ENCODE assay signal across 8 cellular contexts in the genomic region with DNA sequence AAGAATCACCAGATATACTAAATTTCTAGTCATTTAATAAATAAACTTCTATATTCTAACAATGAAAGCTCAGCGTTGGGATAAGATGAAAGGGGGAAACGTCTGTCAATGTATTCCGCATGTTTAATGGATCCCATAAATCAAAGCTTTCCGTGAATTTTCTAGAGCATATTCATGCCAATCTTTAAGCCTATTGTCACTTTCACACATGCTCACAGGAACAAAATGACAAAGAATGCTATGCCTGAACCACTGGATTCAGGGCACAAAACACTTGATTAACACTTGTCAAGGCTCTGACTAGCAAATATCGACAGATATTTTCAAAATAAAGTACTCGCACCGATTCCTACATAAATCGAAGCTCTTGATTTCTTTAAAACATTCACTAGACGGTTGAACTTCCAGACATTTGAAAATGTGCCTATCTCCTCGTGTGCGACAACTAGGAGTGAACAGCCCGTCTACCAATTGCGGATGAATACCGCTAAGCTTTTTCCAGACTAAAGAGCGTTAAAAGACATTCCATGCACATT. TPM values are rescaled to one million over a fixed set of nuclear protein-coding genes. Genes with fewer than 3 reads are reported as not detected.
DNase-seq lines count a peak whose midpoint lies in the region; ATAC-seq lines count a peak whose summit lies in the region.

No MANE protein-coding gene starts in this region.

- peak overlapping the region; percentile 89 for H3K27ac ChIP-seq in CD4-positive, CD25-positive, alpha-beta regulatory T cell (ENCODE audit: insufficient read depth, low read length, poor library complexity, severe bottlenecking)
- H3K27ac ChIP-seq in HUES64 (ENCODE audit: low read depth, low read length) (peak overlapping the region; percentile 98), thymus (ENCODE audit: low read depth) (no peak overlapping the region)

- H3K27ac Mint-ChIP-seq in CD4-positive, CD25-positive, alpha-beta regulatory T cell, result peak overlapping the region; percentile 89 to 92 (median 90)
- peak overlapping the region; percentile 95 for H3K27ac Mint-ChIP-seq in activated T-helper 2 cell treated with anti-CD3 and anti-CD28 coated beads, Interferon-gamma antibody, Interleukin-2, Interleukin-4, amounts not matched to agents 10 μg/mL and 5 μg/mL and 100 μg/mL, durations not matched to agents 14 hours and 24 hours and 36 hours

- H3K4me3 Mint-ChIP-seq in CD4-positive, CD25-positive, alpha-beta regulatory T cell, result peak overlapping the region; percentile 93 to 97 (median 96)
- peak overlapping the region; percentile 98 for H3K4me3 Mint-ChIP-seq in activated T-helper 2 cell treated with anti-CD3 and anti-CD28 coated beads, Interferon-gamma antibody, Interleukin-2, Interleukin-4, amounts not matched to agents 10 μg/mL and 5 μg/mL and 100 μg/mL, durations not matched to agents 14 hours and 24 hours and 36 hours (ENCODE audit: low read depth)

- peaks cover 43 to 80% (median 63%) of the 10 kb centered on the region in 4 donors for H3K4me1 Mint-ChIP-seq in CD4-positive, CD25-positive, alpha-beta regulatory T cell
- H3K4me1 Mint-ChIP-seq in activated T-helper 2 cell treated with anti-CD3 and anti-CD28 coated beads, Interferon-gamma antibody, Interleukin-2, Interleukin-4, amounts not matched to agents 10 μg/mL and 5 μg/mL and 100 μg/mL, durations not matched to agents 14 hours and 24 hours and 36 hours (ENCODE audit: low read depth), result peaks cover 68% of the 10 kb centered on the region

- H3K36me3 ChIP-seq in CD4-positive, CD25-positive, alpha-beta regulatory T cell (ENCODE audit: control insufficient read depth, insufficient read depth, low read length), result no peaks in the 10 kb centered on the region
- H3K36me3 ChIP-seq in HUES64 (ENCODE audit: insufficient read depth, low read length) (no peaks in the 10 kb centered on the region), thymus (ENCODE audit: control insufficient read depth, insufficient read depth) (no peaks in the 10 kb centered on the region)

- WGBS in HUES64, result under 1% methylated on average over 15 of the region's 15 CpGs
- 5% methylated on average over 15 of the region's 15 CpGs for WGBS in thymus

- H3K9me3 Mint-ChIP-seq in CD4-positive, CD25-positive, alpha-beta regulatory T cell, result no peaks in the 10 kb centered on the region
- no peaks in the 10 kb centered on the region for H3K9me3 Mint-ChIP-seq in activated T-helper 2 cell treated with anti-CD3 and anti-CD28 coated beads, Interferon-gamma antibody, Interleukin-2, Interleukin-4, amounts not matched to agents 10 μg/mL and 5 μg/mL and 100 μg/mL, durations not matched to agents 14 hours and 24 hours and 36 hours

- no peaks in the 10 kb centered on the region for H3K27me3 ChIP-seq in CD4-positive, CD25-positive, alpha-beta regulatory T cell (ENCODE audit: control insufficient read depth, insufficient read depth, low read length)
- H3K27me3 ChIP-seq in HUES64 (ENCODE audit: insufficient read depth, low read length) (no peaks in the 10 kb centered on the region), thymus (ENCODE audit: control insufficient read depth, insufficient read depth) (no peaks in the 10 kb centered on the region)

- H3K27me3 Mint-ChIP-seq in CD4-positive, CD25-positive, alpha-beta regulatory T cell, result peaks cover 4% of the 10 kb centered on the region
- no peaks in the 10 kb centered on the region for H3K27me3 Mint-ChIP-seq in activated T-helper 2 cell treated with anti-CD3 and anti-CD28 coated beads, Interferon-gamma antibody, Interleukin-2, Interleukin-4, amounts not matched to agents 10 μg/mL and 5 μg/mL and 100 μg/mL, durations not matched to agents 14 hours and 24 hours and 36 hours (ENCODE audit: low read depth)

- intact Hi-C loops in activated T-helper 2 cell treated with anti-CD3 and anti-CD28 coated beads, Interferon-gamma antibody, Interleukin-2, Interleukin-4, amounts not matched to agents 10 μg/mL and 5 μg/mL and 100 μg/mL, durations not matched to agents 14 hours and 24 hours and 36 hours (cut with micrococcal nuclease), result loop anchor here (1.0 to 5.0 kb wide), 5 partner anchors 18 to 257 kb away; no protein-coding TSS in a partner anchor

- ATAC-seq in CD4-positive, CD25-positive, alpha-beta regulatory T cell (ENCODE audit: low read depth in 2 of 2), result no peak
- ATAC-seq in GM19395 (IDR thresholded peaks at IDR 0.05; ENCODE audit: unreplicated experiment) (no peak), GM21390 (IDR thresholded peaks at IDR 0.05; ENCODE audit: unreplicated experiment) (no peak), HG02610 (IDR thresholded peaks at IDR 0.05; ENCODE audit: unreplicated experiment) (no peak)

- H3K9me3 ChIP-seq in CD4-positive, CD25-positive, alpha-beta regulatory T cell (ENCODE audit: control insufficient read depth in 2 of 2, low read length in 2 of 2), result no peaks in the 10 kb centered on the region
- no peaks in the 10 kb centered on the region for H3K9me3 ChIP-seq in HUES64 (ENCODE audit: insufficient read depth, low read depth, low read length)
- no peaks in the 10 kb centered on the region for H3K9me3 ChIP-seq in thymus (ENCODE audit: control insufficient read depth)

- H3K36me3 Mint-ChIP-seq in CD4-positive, CD25-positive, alpha-beta regulatory T cell, result no peaks in the 10 kb centered on the region
- H3K36me3 Mint-ChIP-seq in activated T-helper 2 cell treated with anti-CD3 and anti-CD28 coated beads, Interferon-gamma antibody, Interleukin-2, Interleukin-4, amounts not matched to agents 10 μg/mL and 5 μg/mL and 100 μg/mL, durations not matched to agents 14 hours and 24 hours and 36 hours (ENCODE audit: low read depth), result peaks cover 9% of the 10 kb centered on the region

- peaks cover 50% of the 10 kb centered on the region for H3K4me1 ChIP-seq in CD4-positive, CD25-positive, alpha-beta regulatory T cell (ENCODE audit: control insufficient read depth, insufficient read depth, low read length, poor library complexity, severe bottlenecking)
- H3K4me1 ChIP-seq in HUES64 (ENCODE audit: insufficient read depth, low read length), result peaks cover 54% of the 10 kb centered on the region
- peaks cover 12% of the 10 kb centered on the region for H3K4me1 ChIP-seq in thymus (ENCODE audit: control insufficient read depth, insufficient read depth, low read length)

- H3K4me3 ChIP-seq in CD4-positive, CD25-positive, alpha-beta regulatory T cell (ENCODE audit: low read depth, low read length), result peak overlapping the region; percentile 99
- H3K4me3 ChIP-seq in HUES64 (ENCODE audit: low read length), result peak overlapping the region; percentile 97
- peak overlapping the region; percentile 91 for H3K4me3 ChIP-seq in thymus (ENCODE audit: low read length)

- peak in 1 of 3 donors; percentile 15 for DNase-seq in CD4-positive, CD25-positive, alpha-beta regulatory T cell
- no peak for DNase-seq in activated T-helper 2 cell treated with anti-CD3 and anti-CD28 coated beads, Interferon-gamma antibody, Interleukin-2, Interleukin-4, amounts not matched to agents 10 μg/mL and 5 μg/mL and 100 μg/mL, durations not matched to agents 14 hours and 24 hours and 36 hours (ENCODE audit: low spot score)
- peak; percentile 31 for DNase-seq in left kidney (ENCODE audit: low read depth, low spot score)

- H3K9ac ChIP-seq in HUES64 (ENCODE audit: low read depth, low read length), result peak overlapping the region; percentile 95

RNA-seq across cellular contexts. Expression of gene TLK1, which starts 1.8 kb away (rescaled TPM):
- total RNA-seq in CD4-positive, CD25-positive, alpha-beta regulatory T cell, result 179 TPM
- 10 to 100 TPM; 33.9 to 69.2 (median 45.0) TPM for polyA plus RNA-seq in CD4-positive, CD25-positive, alpha-beta regulatory T cell
- 42.4 TPM for polyA plus RNA-seq in HUES64 (2013, experiment 1 of 2)
- 40.8 TPM for polyA plus RNA-seq in HUES64 (2013, experiment 2 of 2)
- 81.7 and 86.1 TPM in 2 replicates for total RNA-seq in activated T-helper 2 cell treated with anti-CD3 and anti-CD28 coated beads, Interferon-gamma antibody, Interleukin-2, Interleukin-4, amounts not matched to agents 10 μg/mL and 5 μg/mL and 100 μg/mL, durations not matched to agents 14 hours and 24 hours and 36 hours
- polyA plus RNA-seq in thymus, result 29.3 TPM
